In the genomic region with DNA sequence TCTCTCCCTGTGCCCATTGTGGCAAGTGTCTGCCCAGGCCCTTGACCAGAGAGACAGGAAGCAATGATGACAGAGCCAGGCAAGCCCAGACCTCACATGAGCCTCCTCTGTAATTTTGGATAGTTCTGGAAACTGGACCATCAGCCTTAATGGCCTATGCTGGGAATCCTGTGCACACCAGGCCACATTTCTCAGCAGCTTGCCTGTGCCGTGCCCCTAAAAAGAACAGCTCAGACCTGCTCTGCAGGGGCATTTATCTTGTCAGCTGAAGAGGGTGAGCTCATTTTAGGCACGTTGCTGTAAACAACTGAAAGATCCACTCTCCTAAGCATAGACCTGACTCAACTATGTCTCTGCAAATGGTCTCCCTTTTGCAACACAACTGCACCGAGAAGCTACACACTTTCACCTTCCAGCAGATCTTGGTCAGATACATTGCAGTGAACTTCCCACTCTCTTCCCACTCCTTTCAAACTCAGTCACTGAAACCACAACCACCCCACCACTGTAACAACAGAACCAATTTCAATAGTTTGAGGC, we compare ENCODE assay signal across 11 cellular contexts. TPM values are rescaled to one million over a fixed set of nuclear protein-coding genes. Genes with fewer than 3 reads are reported as not detected.
DNase-seq lines count a peak whose midpoint lies in the region; ATAC-seq, FAIRE-seq and TF ChIP-seq lines count a peak whose summit lies in the region.
"Had no signal": no experiment of that assay in that cellular context is flagged by ENCODE, and none has a peak within 500 bp of the region (broad histone marks: within the 10 kb centered on the region; RNA-seq: fewer than 3 reads in every experiment).

No MANE protein-coding gene starts in this region.

- in situ Hi-C loops in HepG2 (cut with HindIII; ENCODE audit: extremely low pct_ligation_motif_present, low pct_unique_long_range_greater_than_20kb): no loop called here

- peaks cover 2% of the 10 kb centered on the region for H3K36me3 Mint-ChIP-seq in chondrocyte (ENCODE audit: low read depth)

- no peak for TF ChIP-seq RAD21 in HepG2 (CRISPR knock-in tag; IDR thresholded peaks at IDR 0.05)

- no TSS peak for BruUV-seq in HepG2 (replicated peaks; lab: Mats Ljungman, UMichigan)

- H3K27ac ChIP-seq in esophagus (ENCODE audit: low read depth in 2 of 2, low read length in 1 of 2): peak overlapping the region; percentile 61 to 78
- H3K27ac ChIP-seq in HepG2 (ENCODE audit: extremely low read length, insufficient read depth, low read length): no peak overlapping the region

- ATAC-seq in GM19023 (IDR thresholded peaks at IDR 0.05; ENCODE audit: unreplicated experiment) (peak; percentile 91), HG03103 (IDR thresholded peaks at IDR 0.05; ENCODE audit: low read depth, unreplicated experiment) (peak; percentile 64), HepG2 (no peak), HG02970 (IDR thresholded peaks at IDR 0.05; ENCODE audit: low FRiP score, unreplicated experiment) (no peak)

- CTCF ChIA-PET in HepG2 (lab: Yijun Ruan, JAX; ENCODE audit: low intra/inter-chr PET ratio, low total read pairs): no interaction called here

- no peak for TF ChIP-seq POLR2A in HepG2 (IDR thresholded peaks at IDR 0.05; ENCODE audit: insufficient read depth in 1 of 2, low read depth in 2 of 2, low read length in 2 of 2)

- H3K4me1 ChIP-seq in esophagus (ENCODE audit: control insufficient read depth in 2 of 2, insufficient read depth in 2 of 2, low read length in 1 of 2): peaks cover 0 to 5% of the 10 kb centered on the region in 2 donors
- H3K4me1 ChIP-seq in HepG2 (ENCODE audit: insufficient read depth, low read length): no peaks in the 10 kb centered on the region

- 34 to 36% methylated on average over 3 of the region's 3 CpGs for WGBS in esophagus, 2 donors
- WGBS in HepG2 (ENCODE audit: low lambda C conversion rate): 7% methylated on average over 1 of the region's 3 CpGs

- H3K9me3 ChIP-seq in esophagus (ENCODE audit: control insufficient read depth in 2 of 2, insufficient read depth in 1 of 2, low read depth in 1 of 2, low read length in 1 of 2): no peaks in the 10 kb centered on the region
- no peaks in the 10 kb centered on the region for H3K9me3 ChIP-seq in HepG2 (ENCODE audit: low read length)

- no peaks in the 10 kb centered on the region for H3K36me3 ChIP-seq in esophagus (ENCODE audit: control insufficient read depth in 2 of 2, insufficient read depth in 2 of 2, low read length in 1 of 2)
- no peaks in the 10 kb centered on the region for H3K36me3 ChIP-seq in HepG2 (replicated peaks in 1 of 2; ENCODE audit: control insufficient read depth in 1 of 2, insufficient read depth in 2 of 2, low read length in 2 of 2)

- H3K4me3 ChIP-seq in esophagus (ENCODE audit: low read depth in 1 of 2, low read length in 2 of 2): no peak overlapping the region
- no peak overlapping the region for H3K4me3 ChIP-seq in HepG2 (replicated peaks in 1 of 3; ENCODE audit: insufficient read depth in 1 of 3, low read depth in 2 of 3, low read length in 3 of 3)

- H2AFZ ChIP-seq in HepG2 (ENCODE audit: low read length): no peak overlapping the region

- POLR2A ChIA-PET in HepG2 (lab: Yijun Ruan, JAX): no interaction called here

- peaks cover 5% of the 10 kb centered on the region for H3K9me3 Mint-ChIP-seq in chondrocyte (ENCODE audit: low read depth)
- H3K9me3 Mint-ChIP-seq: central memory CD8-positive, alpha-beta T cell had no signal

- no peaks in the 10 kb centered on the region for H4K20me1 ChIP-seq in HepG2 (ENCODE audit: insufficient read depth, low read length)

- DNase-seq in ELF-1 (ENCODE audit: low read depth, low spot score) (peak; percentile 76), HepG2 (ENCODE audit: low spot score) (no peak), chondrocyte (ENCODE audit: low spot score) (no peak), RKO (ENCODE audit: low spot score) (no peak)
- DNase-seq: GF-D8, KG1 had no signal

- no peak for FAIRE-seq in HepG2 (lab: Jason Lieb, UNC)

- no peaks in the 10 kb centered on the region for H3K79me2 ChIP-seq in HepG2 (ENCODE audit: insufficient read depth, low read length)

- intact Hi-C loops in HepG2 (cut with micrococcal nuclease; ENCODE audit: unreplicated experiment): no loop called here

- H3K27me3 ChIP-seq in esophagus (ENCODE audit: control insufficient read depth in 1 of 2, insufficient read depth in 2 of 2, low read length in 2 of 2): no peaks in the 10 kb centered on the region
- H3K27me3 ChIP-seq in HepG2 (ENCODE audit: control insufficient read depth in 1 of 2, insufficient read depth in 2 of 2, low read length in 2 of 2): no peaks in the 10 kb centered on the region

- no peak overlapping the region for H3K27ac Mint-ChIP-seq in chondrocyte (ENCODE audit: unreplicated experiment)

- no peaks in the 10 kb centered on the region for H3K4me1 Mint-ChIP-seq in chondrocyte (ENCODE audit: low read depth)
- H3K4me1 Mint-ChIP-seq: central memory CD8-positive, alpha-beta T cell had no signal

- no peak for TF ChIP-seq EP300 in HepG2 (IDR thresholded peaks at IDR 0.05; ENCODE audit: low read depth in 2 of 2, low read length in 2 of 2)
- TF ChIP-seq EP300 in HepG2 (CRISPR knock-in tag; IDR thresholded peaks at IDR 0.05; ENCODE audit: borderline replicate concordance): no peak

- no peak overlapping the region for H3K4me2 ChIP-seq in HepG2 (ENCODE audit: low read depth, low read length)

- H3K4me3 Mint-ChIP-seq in chondrocyte (ENCODE audit: unreplicated experiment): no peak overlapping the region
- H3K4me3 Mint-ChIP-seq: central memory CD8-positive, alpha-beta T cell had no signal

- TF ChIP-seq CTCF in HepG2 (CRISPR knock-in tag; IDR thresholded peaks at IDR 0.05) (no peak), chondrocyte (IDR thresholded peaks at IDR 0.05) (no peak)

- H3K27me3 Mint-ChIP-seq in chondrocyte (ENCODE audit: low read depth): no peaks in the 10 kb centered on the region

- H3K9ac ChIP-seq in HepG2 (ENCODE audit: insufficient read depth, low read depth, low read length): no peak overlapping the region

TF ChIP-seq in HepG2, 621 proteins besides CTCF, POLR2A, EP300 and RAD21 (continues in another document):
- TF ChIP-seq, protein P1, sequence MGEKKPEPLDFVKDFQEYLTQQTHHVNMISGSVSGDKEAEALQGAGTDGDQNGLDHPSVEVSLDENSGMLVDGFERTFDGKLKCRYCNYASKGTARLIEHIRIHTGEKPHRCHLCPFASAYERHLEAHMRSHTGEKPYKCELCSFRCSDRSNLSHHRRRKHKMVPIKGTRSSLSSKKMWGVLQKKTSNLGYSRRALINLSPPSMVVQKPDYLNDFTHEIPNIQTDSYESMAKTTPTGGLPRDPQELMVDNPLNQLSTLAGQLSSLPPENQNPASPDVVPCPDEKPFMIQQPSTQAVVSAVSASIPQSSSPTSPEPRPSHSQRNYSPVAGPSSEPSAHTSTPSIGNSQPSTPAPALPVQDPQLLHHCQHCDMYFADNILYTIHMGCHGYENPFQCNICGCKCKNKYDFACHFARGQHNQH (CRISPR knock-in tag; IDR thresholded peaks at IDR 0.05): no peak
- TF ChIP-seq NCOA2 (CRISPR knock-in tag; IDR thresholded peaks at IDR 0.05): no peak
- TF ChIP-seq, protein P2, sequence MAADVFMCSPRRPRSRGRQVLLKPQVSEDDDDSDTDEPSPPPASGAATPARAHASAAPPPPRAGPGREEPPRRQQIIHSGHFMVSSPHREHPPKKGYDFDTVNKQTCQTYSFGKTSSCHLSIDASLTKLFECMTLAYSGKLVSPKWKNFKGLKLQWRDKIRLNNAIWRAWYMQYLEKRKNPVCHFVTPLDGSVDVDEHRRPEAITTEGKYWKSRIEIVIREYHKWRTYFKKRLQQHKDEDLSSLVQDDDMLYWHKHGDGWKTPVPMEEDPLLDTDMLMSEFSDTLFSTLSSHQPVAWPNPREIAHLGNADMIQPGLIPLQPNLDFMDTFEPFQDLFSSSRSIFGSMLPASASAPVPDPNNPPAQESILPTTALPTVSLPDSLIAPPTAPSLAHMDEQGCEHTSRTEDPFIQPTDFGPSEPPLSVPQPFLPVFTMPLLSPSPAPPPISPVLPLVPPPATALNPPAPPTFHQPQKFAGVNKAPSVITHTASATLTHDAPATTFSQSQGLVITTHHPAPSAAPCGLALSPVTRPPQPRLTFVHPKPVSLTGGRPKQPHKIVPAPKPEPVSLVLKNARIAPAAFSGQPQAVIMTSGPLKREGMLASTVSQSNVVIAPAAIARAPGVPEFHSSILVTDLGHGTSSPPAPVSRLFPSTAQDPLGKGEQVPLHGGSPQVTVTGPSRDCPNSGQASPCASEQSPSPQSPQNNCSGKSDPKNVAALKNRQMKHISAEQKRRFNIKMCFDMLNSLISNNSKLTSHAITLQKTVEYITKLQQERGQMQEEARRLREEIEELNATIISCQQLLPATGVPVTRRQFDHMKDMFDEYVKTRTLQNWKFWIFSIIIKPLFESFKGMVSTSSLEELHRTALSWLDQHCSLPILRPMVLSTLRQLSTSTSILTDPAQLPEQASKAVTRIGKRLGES (CRISPR knock-in tag; IDR thresholded peaks at IDR 0.05; ENCODE audit: borderline replicate concordance): no peak
- TF ChIP-seq MTA3 (CRISPR knock-in tag; IDR thresholded peaks at IDR 0.05): no peak
- TF ChIP-seq PLRG1 (conservative IDR thresholded peaks at IDR 0.05): no peak
- TF ChIP-seq ZNF816 (CRISPR knock-in tag; IDR thresholded peaks at IDR 0.05; ENCODE audit: borderline replicate concordance): no peak

RNA-seq across cellular contexts. Expression of a gene that starts 53.5 kb away (rescaled TPM):
- polyA plus RNA-seq in esophagus (1 to 10 TPM; 6.2 to 9.6 TPM), HepG2 (2011; rRNA removed) (11.9 and 16.5 TPM in 2 replicates)
- total RNA-seq in HepG2 (2016; rRNA removed; fragmentation: Illumina TruSeq; extraction: Trizol) (51.7 and 68.9 TPM in 2 replicates), chondrocyte (85.4 to 123 TPM (median 120 TPM) in 3 replicates)
- 113 and 125 TPM in 2 replicates for total RNA-seq in HepG2 (2016; cell fraction: cytosol; rRNA removed; fragmentation: Illumina TruSeq; extraction: Trizol; ENCODE audit: low read depth)
- 49.5 and 66.2 TPM in 2 replicates for total RNA-seq in HepG2 (2016; cell fraction: insoluble cytoplasmic fraction; rRNA removed; fragmentation: Illumina TruSeq; extraction: Trizol)
- 187 and 248 TPM in 2 replicates for total RNA-seq in HepG2 (2016; cell fraction: membrane; rRNA removed; fragmentation: Illumina TruSeq; extraction: Trizol)
- 43.0 and 46.1 TPM in 2 replicates for total RNA-seq in HepG2 (2016; cell fraction: nucleus; rRNA removed; fragmentation: Illumina TruSeq; extraction: Trizol)
- 6.1 and 8.1 TPM in 2 replicates for polyA plus RNA-seq in HepG2 (2011; cell fraction: cytosol; rRNA removed)
- polyA plus RNA-seq in HepG2 (2011; cell fraction: nucleus; rRNA removed): 7.4 and 10.3 TPM in 2 replicates
- 19.6 and 28.5 TPM in 2 replicates for polyA plus RNA-seq in HepG2 (2012)
- polyA plus RNA-seq in HepG2 (2016; cell fraction: cytosol; fragmentation: Illumina TruSeq; extraction: Trizol; ENCODE audit: low read depth): 0.31 and 0.51 TPM in 2 replicates
- polyA plus RNA-seq in HepG2 (2016; cell fraction: insoluble cytoplasmic fraction; fragmentation: Illumina TruSeq; extraction: Trizol; ENCODE audit: low read depth): 17.5 and 19.8 TPM in 2 replicates
- polyA plus RNA-seq in HepG2 (2016; cell fraction: membrane; fragmentation: Illumina TruSeq; extraction: Trizol; ENCODE audit: low read depth): 2.6 and 3.9 TPM in 2 replicates
- 11.8 and 12.9 TPM in 2 replicates for polyA plus RNA-seq in HepG2 (2016; cell fraction: nucleus; fragmentation: Illumina TruSeq; extraction: Trizol; ENCODE audit: insufficient read depth, low read depth)
- polyA minus RNA-seq in HepG2 (2011; rRNA and poly(A)+ RNA removed; ENCODE audit: low replicate concordance): 153 and 196 TPM in 2 replicates
- polyA minus RNA-seq in HepG2 (2011; cell fraction: cytosol; rRNA and poly(A)+ RNA removed): 67.8 and 73.1 TPM in 2 replicates
- 101 and 111 TPM in 2 replicates for polyA minus RNA-seq in HepG2 (2011; cell fraction: nucleus; rRNA and poly(A)+ RNA removed)

Comparison
In these comparisons a context has a peak if more than half of its experiments do, and no peak if none do; other contexts are left out.
1. ATAC-seq: peak in GM19023 (single experiment) and HG03103 (single experiment); none in HepG2 (single experiment) and HG02970 (single experiment).